11 cellular contexts compared by ENCODE assay signal in genomic region chr7:92646966-92647625, GRCh38. TPM values are rescaled to one million over a fixed set of nuclear protein-coding genes. Genes with fewer than 3 reads are reported as not detected.
A peak's percentile ranks its signal among the peaks of the same experiment; 100 is the strongest.
DNase-seq lines count a peak whose midpoint lies in the region; ATAC-seq, FAIRE-seq and TF ChIP-seq lines count a peak whose summit lies in the region.
"Had no signal": no experiment of that assay in that cellular context is flagged by ENCODE, and none has a peak within 500 bp of the region (broad histone marks: within the 10 kb centered on the region; RNA-seq: fewer than 3 reads in every experiment).

No MANE protein-coding gene starts in this region.

- peak; percentile 44 for ATAC-seq in GM19463 (IDR thresholded peaks at IDR 0.05; ENCODE audit: unreplicated experiment)
- peak; percentile 49 for ATAC-seq in HG03432 (IDR thresholded peaks at IDR 0.05; ENCODE audit: unreplicated experiment)
- ATAC-seq: lower lobe of right lung had no signal

- no peaks in the 10 kb centered on the region for H3K36me3 ChIP-seq in colonic mucosa
- H3K36me3 ChIP-seq: lower lobe of right lung had no signal

- no peak for DNase-seq in Calu3
- DNase-seq in colonic mucosa: no peak
- DNase-seq in cerebellar nuclear complex (lab: John Stamatoyannopoulos, UW): no peak
- DNase-seq in lower leg skin (ENCODE audit: low spot score in 2 of 2): no peak
- no peak for DNase-seq in CD14-positive monocyte (ENCODE audit: low spot score)
- no peak for DNase-seq in D721Med (ENCODE audit: insufficient read length, low spot score)
- DNase-seq: lower lobe of right lung, NCI-H1092 had no signal

- peaks cover 25% of the 10 kb centered on the region for H3K4me1 ChIP-seq in colonic mucosa

- CTCF ChIA-PET in Calu3 (lab: Charles Lee): no interaction called here

- H3K27ac Mint-ChIP-seq in Calu3 (ENCODE audit: unreplicated experiment) (peak overlapping the region; percentile 89), CD14-positive monocyte (peak overlapping the region in 1 of 7 donors; percentile 39)

- no peaks in the 10 kb centered on the region for H3K9me3 Mint-ChIP-seq in Calu3 (ENCODE audit: low read depth, unreplicated experiment)
- no peaks in the 10 kb centered on the region for H3K9me3 Mint-ChIP-seq in CD14-positive monocyte

- intact Hi-C loops in Calu3 (cut with micrococcal nuclease; ENCODE audit: unreplicated experiment) (no loop called here), colonic mucosa (cut with DNase I) (no loop called here), lower leg skin (cut with DNase I; ENCODE audit: low total_unique reads) (no loop called here), CD14-positive monocyte (cut with micrococcal nuclease) (no loop called here)

- TF ChIP-seq CTCF in Calu3 (IDR thresholded peaks at IDR 0.05; ENCODE audit: unreplicated experiment): no peak
- no peak for TF ChIP-seq CTCF in colonic mucosa (IDR thresholded peaks at IDR 0.05)
- TF ChIP-seq CTCF in lower leg skin (IDR thresholded peaks at IDR 0.05): no peak
- TF ChIP-seq CTCF in CD14-positive monocyte (IDR thresholded peaks at IDR 0.05): no peak
- no peak for TF ChIP-seq CTCF in D721Med (IDR thresholded peaks at IDR 0.05; ENCODE audit: insufficient read depth, missing control alignments)

- no peaks in the 10 kb centered on the region for H3K27me3 ChIP-seq in colonic mucosa

- peak overlapping the region; percentile 58 for H3K27ac ChIP-seq in colonic mucosa
- H3K27ac ChIP-seq: HL-60, lower lobe of right lung had no signal

- H3K4me3 ChIP-seq in colonic mucosa (no peak overlapping the region), lower leg skin (ENCODE audit: low read depth, poor library complexity, severe bottlenecking) (no peak overlapping the region)
- H3K4me3 ChIP-seq: lower lobe of right lung had no signal

- H3K4me3 Mint-ChIP-seq in Calu3 (ENCODE audit: low read depth, unreplicated experiment) (no peak overlapping the region), CD14-positive monocyte (no peak overlapping the region)

- no peaks in the 10 kb centered on the region for H3K9me3 ChIP-seq in colonic mucosa
- H3K9me3 ChIP-seq: lower lobe of right lung had no signal

- no peak for FAIRE-seq in D721Med (lab: Jason Lieb, UNC)

- TF ChIP-seq POLR2A in lower leg skin (IDR thresholded peaks at IDR 0.05): no peak

- H3K4me1 Mint-ChIP-seq in Calu3 (ENCODE audit: low read depth, unreplicated experiment) (peaks cover 50% of the 10 kb centered on the region), CD14-positive monocyte (peaks cover 22% of the 10 kb centered on the region)

- WGBS in lower leg skin, 2 donors: 85 to 88% methylated on average over 5 of the region's 5 CpGs

- H3K36me3 Mint-ChIP-seq in Calu3 (ENCODE audit: insufficient read depth, unreplicated experiment): peaks cover 16% of the 10 kb centered on the region
- H3K36me3 Mint-ChIP-seq in CD14-positive monocyte: no peaks in the 10 kb centered on the region

- H3K27me3 Mint-ChIP-seq in Calu3 (ENCODE audit: unreplicated experiment) (no peaks in the 10 kb centered on the region), CD14-positive monocyte (ENCODE audit: low read depth in 3 of 3) (peaks cover 0 to 1% (median 0%) of the 10 kb centered on the region in 3 donors)

- BruUV-seq in Calu3 (replicated peaks; lab: Mats Ljungman, UMichigan): no TSS peak

- H3K9ac ChIP-seq in colonic mucosa (ENCODE audit: low read depth in 2 of 2, low read length in 2 of 2): peak overlapping the region in 1 of 2 donors; percentile 56

RNA-seq across cellular contexts. Expression of gene FAM133B, which starts 56.9 kb away (rescaled TPM):
- total RNA-seq in Calu3 (2022) (26.4 and 30.0 TPM in 2 replicates), colonic mucosa (10 to 100 TPM; 17.2 to 18.2 TPM), lower leg skin (10 to 100 TPM; 11.4 to 40.0 (median 14.2) TPM)
- 1 to 10 TPM; 5.8 to 9.3 TPM for polyA plus RNA-seq in CD14-positive monocyte
